Comparison of ENCODE assay signal across 10 cellular contexts in the genomic region with DNA sequence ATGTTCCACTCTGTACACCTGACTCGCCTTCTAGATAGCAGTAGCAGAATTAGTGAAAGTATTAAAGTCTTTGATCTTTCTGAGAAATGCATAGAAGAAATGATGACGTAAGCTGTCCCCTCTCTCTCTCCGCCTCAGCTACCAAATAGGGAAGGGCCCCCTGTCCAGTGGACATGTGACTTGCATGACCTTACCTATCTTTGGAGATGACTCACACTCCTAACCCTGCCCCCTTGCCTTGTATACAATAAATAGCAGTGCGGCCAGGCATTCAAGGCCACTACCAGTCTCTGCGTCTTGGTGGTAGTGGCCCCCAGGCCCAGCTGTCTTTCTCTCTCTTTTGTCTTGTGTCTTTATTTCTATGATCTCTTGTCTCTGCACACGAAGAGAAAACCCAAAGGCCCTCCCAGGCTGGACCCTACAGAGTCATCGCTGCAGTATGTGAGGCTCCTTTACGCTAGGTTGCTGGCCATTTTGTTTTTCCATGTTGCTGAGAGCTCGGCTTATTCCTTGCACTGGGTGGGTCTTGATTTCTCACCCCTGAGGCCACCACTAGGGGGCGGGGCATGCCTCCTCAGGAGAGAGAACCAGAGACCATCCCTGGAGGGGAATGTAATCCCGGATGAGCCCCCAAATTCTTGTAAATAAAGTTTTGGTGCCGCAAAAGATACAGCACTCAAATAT. TPM values are rescaled to one million over a fixed set of nuclear protein-coding genes. Genes with fewer than 3 reads are reported as not detected.
DNase-seq lines count a peak whose midpoint lies in the region; ATAC-seq and TF ChIP-seq lines count a peak whose summit lies in the region.
"Had no signal": no experiment of that assay in that cellular context is flagged by ENCODE, and none has a peak within 500 bp of the region (broad histone marks: within the 10 kb centered on the region; RNA-seq: fewer than 3 reads in every experiment).

No MANE protein-coding gene starts in this region.

- ATAC-seq in GM21447 (IDR thresholded peaks at IDR 0.05; ENCODE audit: unreplicated experiment) (no peak), gastroesophageal sphincter (no peak)
- no peak for ATAC-seq in activated T-cell treated with anti-CD3 and anti-CD28 coated beads, Interleukin-2, amount 50 U/mL, for 4 hours
- ATAC-seq: Right ventricle myocardium inferior had no signal

- no peaks in the 10 kb centered on the region for H3K79me2 ChIP-seq in PC-9 (ENCODE audit: low read depth)
- H3K79me2 ChIP-seq in hepatocyte: no peaks in the 10 kb centered on the region

- H3K27me3 Mint-ChIP-seq in activated T-cell treated with anti-CD3 and anti-CD28 coated beads, Interleukin-2, amount 50 U/mL, for 4 hours (ENCODE audit: low read depth): peaks cover 37% of the 10 kb centered on the region

- H4K20me1 ChIP-seq in PC-9 (ENCODE audit: insufficient read depth) (no peaks in the 10 kb centered on the region), hepatocyte (ENCODE audit: insufficient read depth, poor library complexity, severe bottlenecking) (no peaks in the 10 kb centered on the region)

- intact Hi-C loops in PC-9 (cut with micrococcal nuclease; ENCODE audit: unreplicated experiment): loop anchor here (5.0 to 10.0 kb wide), 3 partner anchors 166 to 638 kb away; a partner anchor contains a TSS

- no peak overlapping the region for H3K27ac ChIP-seq in C4-2B
- H3K27ac ChIP-seq in PC-9: no peak overlapping the region
- H3K27ac ChIP-seq in hepatocyte: no peak overlapping the region
- H3K27ac ChIP-seq in gastroesophageal sphincter: no peak overlapping the region

- H3K27me3 ChIP-seq in PC-9 (ENCODE audit: insufficient read depth, low read depth) (peaks cover 24% of the 10 kb centered on the region), hepatocyte (no peaks in the 10 kb centered on the region), gastroesophageal sphincter (no peaks in the 10 kb centered on the region)

- no peaks in the 10 kb centered on the region for H3F3A ChIP-seq in PC-9 (ENCODE audit: insufficient read depth, low read depth)

- no peak overlapping the region for H3K4me3 Mint-ChIP-seq in activated T-cell treated with anti-CD3 and anti-CD28 coated beads, Interleukin-2, amount 50 U/mL, for 4 hours

- BruUV-seq in PC-9 (replicated peaks; lab: Mats Ljungman, UMichigan): no TSS peak

- TF ChIP-seq POLR2A in gastroesophageal sphincter (IDR thresholded peaks at IDR 0.05): no peak

- TF ChIP-seq EP300 in gastroesophageal sphincter (IDR thresholded peaks at IDR 0.05): no peak

- DNase-seq in PC-9 (peak in 1 of 2 experiments; percentile 7), hepatocyte (ENCODE audit: low spot score) (peak; percentile 27)
- DNase-seq in activated T-cell treated with anti-CD3 and anti-CD28 coated beads, Interleukin-2, amount 50 U/mL, for 4 hours: no peak
- no peak for DNase-seq in activated CD4-positive, CD25-positive, alpha-beta regulatory T cell treated with anti-CD3 and anti-CD28 coated beads, Interleukin-2, amount 50 U/mL, for 72 hours

- H3K9me2 ChIP-seq in PC-9 (ENCODE audit: insufficient read depth) (no peaks in the 10 kb centered on the region), hepatocyte (replicated peaks; ENCODE audit: insufficient read depth) (no peaks in the 10 kb centered on the region)

- H3K4me2 ChIP-seq in PC-9 (no peak overlapping the region), hepatocyte (no peak overlapping the region)

- H3K4me1 Mint-ChIP-seq in activated T-cell treated with anti-CD3 and anti-CD28 coated beads, Interleukin-2, amount 50 U/mL, for 4 hours (ENCODE audit: low read depth): peaks cover 2% of the 10 kb centered on the region

- peaks cover 11% of the 10 kb centered on the region for H3K9me3 Mint-ChIP-seq in activated T-cell treated with anti-CD3 and anti-CD28 coated beads, Interleukin-2, amount 50 U/mL, for 4 hours

- H3K4me3 ChIP-seq in PC-9 (no peak overlapping the region), hepatocyte (no peak overlapping the region), gastroesophageal sphincter (no peak overlapping the region)

- 83% methylated on average over 12 of the region's 12 CpGs for WGBS in hepatocyte (ENCODE audit: low lambda C conversion rate, missing lambda C conversion rate)
- WGBS in gastroesophageal sphincter (ENCODE audit: low coverage in 1 of 2), 2 donors: 69 to 86% methylated on average over 7 to 8 of the region's 12 CpGs

- POLR2A ChIA-PET in PC-9 (lab: Charles Lee; ENCODE audit: unreplicated experiment): no interaction called here

- CTCF ChIA-PET in PC-9 (lab: Charles Lee): interaction anchor here (0.6 to 1.2 kb wide), 2 partner anchors 72 to 79 kb away, joined by 3 to 6 read pairs; no protein-coding TSS in a partner anchor

- H3K36me3 Mint-ChIP-seq in activated T-cell treated with anti-CD3 and anti-CD28 coated beads, Interleukin-2, amount 50 U/mL, for 4 hours (ENCODE audit: insufficient read depth): peaks cover 2% of the 10 kb centered on the region

- H3K4me1 ChIP-seq in PC-9 (replicated peaks; ENCODE audit: insufficient read depth) (no peaks in the 10 kb centered on the region), hepatocyte (ENCODE audit: insufficient read depth) (no peaks in the 10 kb centered on the region), gastroesophageal sphincter (peaks cover 0 to 14% (median 0%) of the 10 kb centered on the region in 3 donors)

- H3K36me3 ChIP-seq in PC-9 (ENCODE audit: low read depth): no peaks in the 10 kb centered on the region
- no peaks in the 10 kb centered on the region for H3K36me3 ChIP-seq in hepatocyte (replicated peaks; ENCODE audit: insufficient read depth, low read depth)
- no peaks in the 10 kb centered on the region for H3K36me3 ChIP-seq in gastroesophageal sphincter

- TF ChIP-seq CTCF in C4-2B (conservative IDR thresholded peaks at IDR 0.05): peak; percentile 41
- peak; percentile 41 for TF ChIP-seq CTCF in GM12873 (IDR thresholded peaks at IDR 0.05; ENCODE audit: insufficient read depth, low read depth, low read length, missing control alignments)
- TF ChIP-seq CTCF in PC-9 (conservative IDR thresholded peaks at IDR 0.05): peak; percentile 45
- peak; percentile 9 for TF ChIP-seq CTCF in hepatocyte (IDR thresholded peaks at IDR 0.05; ENCODE audit: poor library complexity)
- peak in 1 of 4 experiments; percentile 29 for TF ChIP-seq CTCF in gastroesophageal sphincter (IDR thresholded peaks at IDR 0.05)

- H2AFZ ChIP-seq in PC-9 (no peak overlapping the region), hepatocyte (no peak overlapping the region)

- H3K9me3 ChIP-seq in PC-9 (ENCODE audit: insufficient read depth, low read depth) (no peaks in the 10 kb centered on the region), hepatocyte (ENCODE audit: low read depth) (peaks cover 4% of the 10 kb centered on the region), gastroesophageal sphincter (peaks cover 0 to 11% (median 0%) of the 10 kb centered on the region in 3 donors)

RNA-seq across cellular contexts. Expression of a gene that starts 16.0 kb away (rescaled TPM):
- total RNA-seq in PC-9 (2021): 0.05 and 0.09 TPM in 2 replicates
- total RNA-seq in hepatocyte: 0.36 and 0.90 TPM in 2 replicates
- polyA plus RNA-seq in hepatocyte: 0.22 and 0.28 TPM in 2 replicates
- total RNA-seq in gastroesophageal sphincter: under 1 TPM in 2 of 4 donors, not detected in 2; under 0.01 to 0.16 TPM
- not detected for total RNA-seq in activated T-cell treated with anti-CD3 and anti-CD28 coated beads, Interleukin-2, amount 50 U/mL, for 4 hours
- total RNA-seq: fibroblast of lung, Right ventricle myocardium inferior had no signal
- polyA plus RNA-seq: fibroblast of lung had no signal

RNA-seq across cellular contexts. Expression of a gene that starts 54.7 kb away (rescaled TPM):
- total RNA-seq in PC-9 (2021): 74.0 and 76.2 TPM in 2 replicates
- total RNA-seq in hepatocyte: 69.6 and 80.5 TPM in 2 replicates
- 56.2 and 65.7 TPM in 2 replicates for polyA plus RNA-seq in hepatocyte
- 10 to 100 TPM; 56.5 to 74.2 (median 70.0) TPM for total RNA-seq in gastroesophageal sphincter
- total RNA-seq in activated T-cell treated with anti-CD3 and anti-CD28 coated beads, Interleukin-2, amount 50 U/mL, for 4 hours: 10 to 100 TPM; 42.2 to 56.8 (median 46.6) TPM
